In genomic region chr20:12966468-12967085, GRCh38 we compare ENCODE assay signal across 9 cellular contexts. TPM values are rescaled to one million over a fixed set of nuclear protein-coding genes. Genes with fewer than 3 reads are reported as not detected.
DNase-seq lines count a peak whose midpoint lies in the region; ATAC-seq and TF ChIP-seq lines count a peak whose summit lies in the region.
"Had no signal": no experiment of that assay in that cellular context is flagged by ENCODE, and none has a peak within 500 bp of the region (broad histone marks: within the 10 kb centered on the region; RNA-seq: fewer than 3 reads in every experiment).

No MANE protein-coding gene starts in this region.

- no peaks in the 10 kb centered on the region for H3K9me3 Mint-ChIP-seq in neural crest cell
- H3K9me3 Mint-ChIP-seq in WTC11: peaks cover 17% of the 10 kb centered on the region

- H3K4me3 ChIP-seq in choroid plexus epithelial cell (ENCODE audit: low read depth, low read length): no peak overlapping the region

- TF ChIP-seq CTCF in choroid plexus epithelial cell (conservative IDR thresholded peaks at IDR 0.05; ENCODE audit: low read depth, low read length) (peak; percentile 68), neural crest cell (conservative IDR thresholded peaks at IDR 0.05) (peak; percentile 59), WTC11 (IDR thresholded peaks at IDR 0.05) (no peak)

- no peak for TF ChIP-seq POLR2A in GM18505 (IDR thresholded peaks at IDR 0.05; ENCODE audit: borderline replicate concordance, extremely low read depth, insufficient read depth, insufficient read length)

- DNase-seq in DMS53 (lab: John Stamatoyannopoulos, UW): peak; percentile 60
- DNase-seq in NAMALWA (ENCODE audit: low spot score): peak; percentile 11
- DNase-seq in choroid plexus epithelial cell (ENCODE audit: low read depth): peak; percentile 87
- no peak for DNase-seq in neural crest cell (ENCODE audit: low read depth, low spot score)
- no peak for DNase-seq in WTC11 (ENCODE audit: low spot score)
- no peak for DNase-seq in stimulated activated naive CD4-positive, alpha-beta T cell treated with Interleukin-2 at 50 U/mL for 16 hours (lab: John Stamatoyannopoulos, UW)
- DNase-seq: activated T-cell treated with anti-CD3 and anti-CD28 coated beads, Interleukin-2, amount 50 U/mL, for 48 hours had no signal

- H3K27ac Mint-ChIP-seq in neural crest cell (ENCODE audit: unreplicated experiment) (no peak overlapping the region), WTC11 (no peak overlapping the region)

- ATAC-seq in GM18505 (IDR thresholded peaks at IDR 0.05; ENCODE audit: unreplicated experiment): no peak
- no peak for ATAC-seq in WTC11
- no peak for ATAC-seq in HG03457 (IDR thresholded peaks at IDR 0.05; ENCODE audit: unreplicated experiment)

- H3K27me3 Mint-ChIP-seq in neural crest cell (ENCODE audit: low read depth): no peaks in the 10 kb centered on the region
- H3K27me3 Mint-ChIP-seq in WTC11 (ENCODE audit: low read depth): peaks cover 4% of the 10 kb centered on the region; the same call in 1 of the 2 replicates

- POLR2A ChIA-PET in WTC11 (lab: Charles Lee): no interaction called here

- H3K4me1 Mint-ChIP-seq in neural crest cell (peaks cover 42% of the 10 kb centered on the region), WTC11 (peaks cover 15% of the 10 kb centered on the region)

- no peaks in the 10 kb centered on the region for H3K36me3 Mint-ChIP-seq in neural crest cell (ENCODE audit: low read depth)
- H3K36me3 Mint-ChIP-seq in WTC11: peaks cover 14% of the 10 kb centered on the region

- CTCF ChIA-PET in WTC11 (lab: Charles Lee): interaction anchor here (1.2 to 3.9 kb wide), 2 partner anchors 41 to 280 kb away, joined by 3 to 22 read pairs; no protein-coding TSS in a partner anchor

- H3K4me3 Mint-ChIP-seq in neural crest cell (peak overlapping the region; percentile 1), WTC11 (no peak overlapping the region)

TF ChIP-seq in WTC11, 78 proteins besides CTCF, POLR2A, EP300 and RAD21:
- TF ChIP-seq NFYB (CRISPR knock-in tag; conservative IDR thresholded peaks at IDR 0.05; ENCODE audit: low read depth) (no peak), ZNF671 (CRISPR knock-in tag; IDR thresholded peaks at IDR 0.05) (no peak), ETV6 (CRISPR knock-in tag; IDR thresholded peaks at IDR 0.05) (no peak), ATF6 (CRISPR knock-in tag; IDR thresholded peaks at IDR 0.05) (no peak), SMAD3 (CRISPR knock-in tag; IDR thresholded peaks at IDR 0.05; ENCODE audit: borderline replicate concordance) (no peak), HMGXB4 (CRISPR knock-in tag; IDR thresholded peaks at IDR 0.05) (no peak), GRHL2 (CRISPR knock-in tag; IDR thresholded peaks at IDR 0.05; ENCODE audit: insufficient replicate concordance, severe bottlenecking) (no peak)
- TF ChIP-seq, protein P1, sequence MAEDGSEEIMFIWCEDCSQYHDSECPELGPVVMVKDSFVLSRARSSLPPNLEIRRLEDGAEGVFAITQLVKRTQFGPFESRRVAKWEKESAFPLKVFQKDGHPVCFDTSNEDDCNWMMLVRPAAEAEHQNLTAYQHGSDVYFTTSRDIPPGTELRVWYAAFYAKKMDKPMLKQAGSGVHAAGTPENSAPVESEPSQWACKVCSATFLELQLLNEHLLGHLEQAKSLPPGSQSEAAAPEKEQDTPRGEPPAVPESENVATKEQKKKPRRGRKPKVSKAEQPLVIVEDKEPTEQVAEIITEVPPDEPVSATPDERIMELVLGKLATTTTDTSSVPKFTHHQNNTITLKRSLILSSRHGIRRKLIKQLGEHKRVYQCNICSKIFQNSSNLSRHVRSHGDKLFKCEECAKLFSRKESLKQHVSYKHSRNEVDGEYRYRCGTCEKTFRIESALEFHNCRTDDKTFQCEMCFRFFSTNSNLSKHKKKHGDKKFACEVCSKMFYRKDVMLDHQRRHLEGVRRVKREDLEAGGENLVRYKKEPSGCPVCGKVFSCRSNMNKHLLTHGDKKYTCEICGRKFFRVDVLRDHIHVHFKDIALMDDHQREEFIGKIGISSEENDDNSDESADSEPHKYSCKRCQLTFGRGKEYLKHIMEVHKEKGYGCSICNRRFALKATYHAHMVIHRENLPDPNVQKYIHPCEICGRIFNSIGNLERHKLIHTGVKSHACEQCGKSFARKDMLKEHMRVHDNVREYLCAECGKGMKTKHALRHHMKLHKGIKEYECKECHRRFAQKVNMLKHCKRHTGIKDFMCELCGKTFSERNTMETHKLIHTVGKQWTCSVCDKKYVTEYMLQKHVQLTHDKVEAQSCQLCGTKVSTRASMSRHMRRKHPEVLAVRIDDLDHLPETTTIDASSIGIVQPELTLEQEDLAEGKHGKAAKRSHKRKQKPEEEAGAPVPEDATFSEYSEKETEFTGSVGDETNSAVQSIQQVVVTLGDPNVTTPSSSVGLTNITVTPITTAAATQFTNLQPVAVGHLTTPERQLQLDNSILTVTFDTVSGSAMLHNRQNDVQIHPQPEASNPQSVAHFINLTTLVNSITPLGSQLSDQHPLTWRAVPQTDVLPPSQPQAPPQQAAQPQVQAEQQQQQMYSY (CRISPR knock-in tag; IDR thresholded peaks at IDR 0.05): no peak

RNA-seq across cellular contexts. Expression of gene SPTLC3, which starts 42.2 kb away (rescaled TPM):
- total RNA-seq in neural crest cell: 0.09 and 0.33 TPM in 2 replicates
- 0.13 to 0.64 TPM (median 0.48 TPM) in 3 replicates for total RNA-seq in WTC11 (2021)

Comparison
In these comparisons a context has a peak if more than half of its experiments do, and no peak if none do; other contexts are left out.
1. DNase-seq: peak in DMS53 (single experiment), NAMALWA (single experiment) and choroid plexus epithelial cell (single experiment); none in neural crest cell (single experiment), WTC11 (single experiment) and stimulated activated naive CD4-positive, alpha-beta T cell treated with Interleukin-2 at 50 U/mL for 16 hours (single experiment).